ENCODE assay signal across 1 cellular context in genomic region chr19:12365372-12366162, GRCh38.
A peak's percentile ranks its signal among the peaks of the same experiment; 100 is the strongest.
TF ChIP-seq lines count a peak whose summit lies in the region.

TSS of gene ZNF442 (minus strand) at chr19:12365683. CDS start at chr19:12363631, 2,052 bp downstream.

TF ChIP-seq in HepG2, 621 proteins besides CTCF, POLR2A, EP300 and RAD21 (continued from another document and continues in another):
- TF ChIP-seq, protein P1, sequence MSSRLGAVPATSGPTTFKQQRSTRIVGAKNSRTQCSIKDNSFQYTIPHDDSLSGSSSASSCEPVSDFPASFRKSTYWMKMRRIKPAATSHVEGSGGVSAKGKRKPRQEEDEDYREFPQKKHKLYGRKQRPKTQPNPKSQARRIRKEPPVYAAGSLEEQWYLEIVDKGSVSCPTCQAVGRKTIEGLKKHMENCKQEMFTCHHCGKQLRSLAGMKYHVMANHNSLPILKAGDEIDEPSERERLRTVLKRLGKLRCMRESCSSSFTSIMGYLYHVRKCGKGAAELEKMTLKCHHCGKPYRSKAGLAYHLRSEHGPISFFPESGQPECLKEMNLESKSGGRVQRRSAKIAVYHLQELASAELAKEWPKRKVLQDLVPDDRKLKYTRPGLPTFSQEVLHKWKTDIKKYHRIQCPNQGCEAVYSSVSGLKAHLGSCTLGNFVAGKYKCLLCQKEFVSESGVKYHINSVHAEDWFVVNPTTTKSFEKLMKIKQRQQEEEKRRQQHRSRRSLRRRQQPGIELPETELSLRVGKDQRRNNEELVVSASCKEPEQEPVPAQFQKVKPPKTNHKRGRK (CRISPR knock-in tag; IDR thresholded peaks at IDR 0.05), result no peak
- TF ChIP-seq ZNF318 (CRISPR knock-in tag; IDR thresholded peaks at IDR 0.05), result no peak
- TF ChIP-seq GATA4 (IDR thresholded peaks at IDR 0.05; ENCODE audit: borderline replicate concordance, low read depth), result peak; percentile 46; the same call in 1 of the 2 replicates
- TF ChIP-seq SAFB2 (CRISPR knock-in tag; IDR thresholded peaks at IDR 0.05; ENCODE audit: borderline replicate concordance, low read depth), result no peak
- no peak for TF ChIP-seq ZNF629 (CRISPR knock-in tag; conservative IDR thresholded peaks at IDR 0.05)
- TF ChIP-seq, protein P2, sequence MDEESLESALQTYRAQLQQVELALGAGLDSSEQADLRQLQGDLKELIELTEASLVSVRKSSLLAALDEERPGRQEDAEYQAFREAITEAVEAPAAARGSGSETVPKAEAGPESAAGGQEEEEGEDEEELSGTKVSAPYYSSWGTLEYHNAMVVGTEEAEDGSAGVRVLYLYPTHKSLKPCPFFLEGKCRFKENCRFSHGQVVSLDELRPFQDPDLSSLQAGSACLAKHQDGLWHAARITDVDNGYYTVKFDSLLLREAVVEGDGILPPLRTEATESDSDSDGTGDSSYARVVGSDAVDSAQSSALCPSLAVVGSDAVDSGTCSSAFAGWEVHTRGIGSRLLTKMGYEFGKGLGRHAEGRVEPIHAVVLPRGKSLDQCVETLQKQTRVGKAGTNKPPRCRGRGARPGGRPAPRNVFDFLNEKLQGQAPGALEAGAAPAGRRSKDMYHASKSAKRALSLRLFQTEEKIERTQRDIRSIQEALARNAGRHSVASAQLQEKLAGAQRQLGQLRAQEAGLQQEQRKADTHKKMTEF (CRISPR knock-in tag; IDR thresholded peaks at IDR 0.05), result peak; percentile 65
- peak; percentile 65 for TF ChIP-seq RFX5 (IDR thresholded peaks at IDR 0.05; ENCODE audit: low read depth, low read length)
- peak; percentile 61; the same call in 1 of the 2 replicates for TF ChIP-seq ELF4 (CRISPR knock-in tag; IDR thresholded peaks at IDR 0.05; ENCODE audit: borderline replicate concordance)
- TF ChIP-seq ATF7-NPFF (CRISPR knock-in tag; IDR thresholded peaks at IDR 0.05; ENCODE audit: low read depth), result peak; percentile 27; the same call in 1 of the 2 replicates
- TF ChIP-seq JARID2 (CRISPR knock-in tag; IDR thresholded peaks at IDR 0.05; ENCODE audit: insufficient replicate concordance), result no peak
- no peak for TF ChIP-seq CREBL2 (CRISPR knock-in tag; IDR thresholded peaks at IDR 0.05; ENCODE audit: borderline replicate concordance)
- 0 out of 2 replicates have a peak, but pooled peaks have one; percentile 12 for TF ChIP-seq HMG20B (CRISPR knock-in tag; conservative IDR thresholded peaks at IDR 0.05)
- TF ChIP-seq HOXA7 (CRISPR knock-in tag; IDR thresholded peaks at IDR 0.05), result no peak
- TF ChIP-seq ARID4A (CRISPR knock-in tag; IDR thresholded peaks at IDR 0.05; ENCODE audit: borderline replicate concordance), result peak; percentile 89
- TF ChIP-seq JUND (CRISPR knock-in tag; IDR thresholded peaks at IDR 0.05), result no peak; the same call in 1 of the 2 replicates
- TF ChIP-seq XRCC5 (optimal IDR thresholded peaks at IDR 0.05; ENCODE audit: low read length), result peak; percentile 86
- peak; percentile 72; the same call in 1 of the 2 replicates for TF ChIP-seq MAZ (IDR thresholded peaks at IDR 0.05; ENCODE audit: borderline replicate concordance, low read depth, low read length)
- TF ChIP-seq MAZ (CRISPR knock-in tag; IDR thresholded peaks at IDR 0.05; ENCODE audit: low read depth), result peak; percentile 61
- 0 out of 2 replicates have a peak, but pooled peaks have one; percentile 60 for TF ChIP-seq ARID2 (CRISPR knock-in tag; IDR thresholded peaks at IDR 0.05; ENCODE audit: borderline replicate concordance)
- no peak for TF ChIP-seq ZNF737 (CRISPR knock-in tag; IDR thresholded peaks at IDR 0.05; ENCODE audit: borderline replicate concordance)
- TF ChIP-seq ZNF792 (CRISPR knock-in tag; IDR thresholded peaks at IDR 0.05), result 0 out of 2 replicates have a peak, but pooled peaks have one; percentile 40
- TF ChIP-seq ZNF563 (CRISPR knock-in tag; IDR thresholded peaks at IDR 0.05), result peak; percentile 72; the same call in 1 of the 2 replicates
- TF ChIP-seq ASH2L (IDR thresholded peaks at IDR 0.05; ENCODE audit: insufficient read length, low read depth, low read length), result peak; percentile 13
- no peak; the same call in 1 of the 2 replicates for TF ChIP-seq ZNF724P (CRISPR knock-in tag; IDR thresholded peaks at IDR 0.05; ENCODE audit: borderline replicate concordance)
- TF ChIP-seq KDM5B (CRISPR knock-in tag; IDR thresholded peaks at IDR 0.05; ENCODE audit: borderline replicate concordance), result no peak
- no peak for TF ChIP-seq ZNF850 (CRISPR knock-in tag; conservative IDR thresholded peaks at IDR 0.05)
- no peak for TF ChIP-seq ISX (CRISPR knock-in tag; conservative IDR thresholded peaks at IDR 0.05)
- TF ChIP-seq TRIM22 (IDR thresholded peaks at IDR 0.05), result no peak
- peak; percentile 63; the same call in 1 of the 2 replicates for TF ChIP-seq ZNF263 (CRISPR knock-in tag; IDR thresholded peaks at IDR 0.05)
- TF ChIP-seq NR2F2 (IDR thresholded peaks at IDR 0.05; ENCODE audit: borderline replicate concordance, low read depth), result peak; percentile 48; the same call in 1 of the 2 replicates
- peak; percentile 78; the same call in 1 of the 2 replicates for TF ChIP-seq GLI4 (CRISPR knock-in tag; IDR thresholded peaks at IDR 0.05; ENCODE audit: borderline replicate concordance)
- TF ChIP-seq ZNF331 (CRISPR knock-in tag; IDR thresholded peaks at IDR 0.05), result peak; percentile 56; the same call in 1 of the 2 replicates
